In the genomic region with DNA sequence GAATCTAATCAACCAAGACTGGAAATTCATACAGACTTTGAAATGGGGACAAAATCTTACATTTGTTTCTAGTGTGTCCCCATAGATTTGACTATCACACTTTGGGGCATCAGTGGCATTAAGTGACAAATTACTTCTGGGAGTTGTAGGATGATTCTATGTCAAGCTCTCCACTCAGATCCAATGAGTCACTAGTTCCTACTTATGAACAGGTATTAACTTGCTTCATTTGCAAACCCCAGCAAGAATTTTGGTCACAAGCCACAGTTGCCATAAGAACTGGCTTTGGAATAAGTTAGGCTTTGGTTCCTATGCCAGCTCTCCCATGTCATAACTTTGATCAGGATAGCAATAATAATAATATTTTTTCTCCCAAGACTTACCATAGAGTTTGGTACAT, we compare ENCODE assay signal across 18 cellular contexts.
DNase-seq lines count a peak whose midpoint lies in the region; ATAC-seq and TF ChIP-seq lines count a peak whose summit lies in the region.
"Had no signal": no experiment of that assay in that cellular context is flagged by ENCODE, and none has a peak within 500 bp of the region (broad histone marks: within the 10 kb centered on the region; RNA-seq: fewer than 3 reads in every experiment).

No MANE protein-coding gene starts in this region.

- POLR2A ChIA-PET in PC-3 (lab: Charles Lee; ENCODE audit: unreplicated experiment) = no interaction called here

- H3K9me3 ChIP-seq in PC-3 (ENCODE audit: low read length) = no peaks in the 10 kb centered on the region
- H3K9me3 ChIP-seq: MG63, SJCRH30 had no signal

- peaks cover 4% of the 10 kb centered on the region for H3F3A ChIP-seq in PC-3 (ENCODE audit: low read length, unreplicated experiment)

- no peaks in the 10 kb centered on the region for H3K9me2 ChIP-seq in PC-3 (replicated peaks; ENCODE audit: low read length)

- peaks cover 54% of the 10 kb centered on the region for H3K4me1 ChIP-seq in PC-3 (ENCODE audit: insufficient read depth, low read length)

- peak overlapping the region; percentile 95 for H3K27ac ChIP-seq in PC-3 (ENCODE audit: low read length)
- H3K27ac ChIP-seq: 22Rv1, SJCRH30 had no signal

- ATAC-seq in PC-3 = no peak
- ATAC-seq: GM23338 had no signal

- peak; percentile 17 for DNase-seq in DMS53 (lab: John Stamatoyannopoulos, UW)
- no peak for DNase-seq in DMS53 treated with DMSO at 0.1 percent for 48 hours (lab: John Stamatoyannopoulos, UW; ENCODE audit: unreplicated experiment)
- peak; percentile 47 for DNase-seq in PC-3
- DNase-seq in epithelial cell of esophagus (ENCODE audit: low read depth) = peak; percentile 92
- peak; percentile 28 for DNase-seq in retinal pigment epithelial cell (ENCODE audit: low read depth)
- no peak for DNase-seq in ecto neural progenitor cell (ENCODE audit: low spot score)
- DNase-seq in islet precursor cell = no peak
- no peak for DNase-seq in anterior cingulate cortex (lab: John Stamatoyannopoulos, UW)
- DNase-seq: CD4-positive, alpha-beta T cell; KG1; MG63; NCI-H1092; NCI-H146; NCI-H2081 treated with DMSO at 0.1 percent for 48 hours; NCI-H510A treated with DMSO at 0.1 percent for 48 hours; SJCRH30 had no signal

- H3K36me3 ChIP-seq in PC-3 (ENCODE audit: low read depth, low read length) = no peaks in the 10 kb centered on the region
- H3K36me3 ChIP-seq: MG63, SJCRH30 had no signal

- H3K27me3 ChIP-seq in PC-3 (ENCODE audit: low read length) = no peaks in the 10 kb centered on the region
- H3K27me3 ChIP-seq: MG63, SJCRH30 had no signal

- no peak overlapping the region for H2AFZ ChIP-seq in PC-3 (ENCODE audit: low read length)
- H2AFZ ChIP-seq: GM23338 had no signal

- H3K4me3 ChIP-seq in PC-3 (ENCODE audit: low read length) = no peak overlapping the region
- H3K4me3 ChIP-seq in epithelial cell of esophagus (ENCODE audit: low read length) = no peak overlapping the region
- no peak overlapping the region for H3K4me3 ChIP-seq in retinal pigment epithelial cell (ENCODE audit: low read length)
- H3K4me3 ChIP-seq: GM23338, MG63, SJCRH30 had no signal

- no peaks in the 10 kb centered on the region for H4K20me1 ChIP-seq in PC-3 (ENCODE audit: low read length)

- BruUV-seq in PC-3 (replicated peaks; lab: Mats Ljungman, UMichigan) = no TSS peak

- H3K9ac ChIP-seq in PC-3 (ENCODE audit: low read length) = no peak overlapping the region; the same call in 1 of the 2 replicates

- H3K79me2 ChIP-seq in PC-3 (ENCODE audit: low read length) = no peaks in the 10 kb centered on the region

- H3K4me2 ChIP-seq in PC-3 (ENCODE audit: low read length) = peak overlapping the region; percentile 73
- H3K4me2 ChIP-seq: GM23338 had no signal

- CTCF ChIA-PET in PC-3 (lab: Charles Lee) = no interaction called here

- TF ChIP-seq CTCF in PC-3 (conservative IDR thresholded peaks at IDR 0.05; ENCODE audit: low read depth, low read length) (no peak), epithelial cell of esophagus (IDR thresholded peaks at IDR 0.05; ENCODE audit: insufficient read depth, low read depth, low read length, missing control alignments) (no peak), retinal pigment epithelial cell (conservative IDR thresholded peaks at IDR 0.05; ENCODE audit: low read depth, low read length) (no peak)

- intact Hi-C loops in PC-3 (cut with micrococcal nuclease) = loop anchor here (1.0 kb wide), 1 partner anchor 28 kb away; no protein-coding TSS in a partner anchor

Comparison
In these comparisons a context has a peak if more than half of its experiments do, and no peak if none do; other contexts are left out.
1. DNase-seq: peak in DMS53 (single experiment), PC-3 (single experiment), epithelial cell of esophagus (single experiment) and retinal pigment epithelial cell (single experiment); none in DMS53 treated with DMSO at 0.1 percent for 48 hours (single experiment), ecto neural progenitor cell (single experiment), islet precursor cell (single experiment) and anterior cingulate cortex (0 of 58).